ENCODE assay signal across 17 cellular contexts in the genomic region with DNA sequence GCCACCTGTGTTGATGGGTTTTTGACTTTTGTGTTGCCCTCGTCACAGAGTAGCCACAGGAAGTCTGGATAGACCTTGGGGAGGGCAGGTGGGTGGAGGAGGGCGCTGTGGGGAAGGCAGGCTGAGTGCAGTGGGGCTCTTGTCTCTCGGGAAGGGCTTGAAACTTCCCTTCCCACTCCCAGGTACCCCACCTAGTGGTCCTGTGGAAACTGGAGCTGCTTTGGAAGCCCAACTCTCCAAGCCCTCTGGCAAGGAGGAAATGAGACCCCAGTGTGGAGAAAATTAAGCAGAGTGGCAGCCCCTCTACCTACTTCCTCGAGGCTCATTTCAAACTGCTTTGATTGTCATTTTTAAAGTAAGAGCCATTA. TPM values are rescaled to one million over a fixed set of nuclear protein-coding genes. Genes with fewer than 3 reads are reported as not detected.
DNase-seq lines count a peak whose midpoint lies in the region; ATAC-seq, FAIRE-seq and TF ChIP-seq lines count a peak whose summit lies in the region.
"Had no signal": no experiment of that assay in that cellular context is flagged by ENCODE, and none has a peak within 500 bp of the region (broad histone marks: within the 10 kb centered on the region; RNA-seq: fewer than 3 reads in every experiment).

No MANE protein-coding gene starts in this region.

- peaks cover 37% of the 10 kb centered on the region for H3K27me3 Mint-ChIP-seq in Calu3 (ENCODE audit: unreplicated experiment)
- H3K27me3 Mint-ChIP-seq: CD4-positive, alpha-beta T cell had no signal

- H3K4me3 ChIP-seq in HEK293 (ENCODE audit: low read depth, low read length): no peak overlapping the region
- no peak overlapping the region for H3K4me3 ChIP-seq in pancreas
- H3K4me3 ChIP-seq: ovary had no signal

- H3K36me3 Mint-ChIP-seq in Calu3 (ENCODE audit: insufficient read depth, unreplicated experiment): no peaks in the 10 kb centered on the region

- H3K9me3 ChIP-seq in HEK293 (ENCODE audit: control insufficient read depth, insufficient read depth, low read depth, low read length) (no peaks in the 10 kb centered on the region), pancreas (no peaks in the 10 kb centered on the region)
- H3K9me3 ChIP-seq: ovary had no signal

- H3K9me3 Mint-ChIP-seq in Calu3 (ENCODE audit: low read depth, unreplicated experiment): no peaks in the 10 kb centered on the region
- H3K9me3 Mint-ChIP-seq: CD4-positive, alpha-beta T cell had no signal

- ATAC-seq in pancreas: no peak
- ATAC-seq: activated CD8-positive, alpha-beta T cell treated with anti-CD3 and anti-CD28 coated beads, Interleukin-2, amount 10 ng/mL, durations not matched to agents 7 days and 5 days; left lobe of liver had no signal

- no TSS peak for BruUV-seq in Calu3 (replicated peaks; lab: Mats Ljungman, UMichigan)

- H3K4me1 ChIP-seq in HEK293 (ENCODE audit: control insufficient read depth, insufficient read depth, low read length) (no peaks in the 10 kb centered on the region; the same call in 1 of the 2 replicates), pancreas (peaks cover 0 to 7% (median 5%) of the 10 kb centered on the region in 3 donors)

- H3K27ac ChIP-seq in HEK293 (ENCODE audit: extremely low read depth, low read depth, low read length) (no peak overlapping the region), pancreas (no peak overlapping the region)
- H3K27ac ChIP-seq: HL-60, ovary, VCaP had no signal

- no peak for FAIRE-seq in pancreas (lab: Jason Lieb, UNC)
- FAIRE-seq: RCC 7860 had no signal

- H3K36me3 ChIP-seq in HEK293 (ENCODE audit: control insufficient read depth in 2 of 2, insufficient read depth in 1 of 2, low read length in 2 of 2): no peaks in the 10 kb centered on the region
- no peaks in the 10 kb centered on the region for H3K36me3 ChIP-seq in pancreas
- H3K36me3 ChIP-seq: ovary had no signal

- POLR2A ChIA-PET in HEK293 (lab: Yijun Ruan, JAX): no interaction called here

- no peak overlapping the region for H3K4me3 Mint-ChIP-seq in Calu3 (ENCODE audit: low read depth, unreplicated experiment)
- H3K4me3 Mint-ChIP-seq: activated CD8-positive, alpha-beta T cell treated with anti-CD3 and anti-CD28 coated beads, Interleukin-2, amount 10 ng/mL, durations not matched to agents 7 days and 5 days had no signal

- intact Hi-C loops in Calu3 (cut with micrococcal nuclease; ENCODE audit: unreplicated experiment) (no loop called here), pancreas (cut with DNase I) (no loop called here)

- DNase-seq in Calu3 (no peak), iPS-NIHi11 (ENCODE audit: low spot score) (peak; percentile 30), pancreas (no peak), germinal center (ENCODE audit: low spot score) (no peak)
- DNase-seq: activated CD8-positive, alpha-beta T cell treated with anti-CD3 and anti-CD28 coated beads, Interleukin-2, amount 10 ng/mL, durations not matched to agents 7 days and 5 days; CD4-positive, alpha-beta T cell; effector CD4-positive, alpha-beta T cell; Karpas-422; stimulated activated CD4-positive, alpha-beta T cell treated with anti-CD3 and anti-CD28 coated beads, Interleukin-4, amount 100 ng/mL, for 24 hours had no signal

- 45 to 58% methylated on average over 4 of the region's 4 CpGs for whole genome bisulfite sequencing in pancreas, 2 donors

- no peak overlapping the region for H3K27ac Mint-ChIP-seq in Calu3 (ENCODE audit: unreplicated experiment)
- H3K27ac Mint-ChIP-seq: activated CD8-positive, alpha-beta T cell treated with anti-CD3 and anti-CD28 coated beads, Interleukin-2, amount 10 ng/mL, durations not matched to agents 7 days and 5 days; CD4-positive, alpha-beta T cell had no signal

- TF ChIP-seq CTCF in Calu3 (IDR thresholded peaks at IDR 0.05; ENCODE audit: unreplicated experiment) (peak; percentile 37), HEK293 (tag by site-specific recombination; IDR thresholded peaks at IDR 0.05) (0 out of 2 replicates have a peak, but pooled peaks have one; percentile 31), pancreas (IDR thresholded peaks at IDR 0.05) (no peak)

- no peaks in the 10 kb centered on the region for H3K27me3 ChIP-seq in pancreas
- H3K27me3 ChIP-seq: ovary had no signal

- H3K4me1 Mint-ChIP-seq in Calu3 (ENCODE audit: low read depth, unreplicated experiment): no peaks in the 10 kb centered on the region

- CTCF ChIA-PET in Calu3 (lab: Charles Lee) (interaction anchor here (0.6 to 1.3 kb wide), 3 partner anchors 18 to 1222 kb away, joined by 3 to 5 read pairs (median 3); no protein-coding TSS in a partner anchor), HEK293 (lab: Yijun Ruan, JAX) (interaction anchor here (0.6 to 1.3 kb wide), 5 partner anchors 10 to 525 kb away, joined by 3 to 4 read pairs (median 3); no protein-coding TSS in a partner anchor)

TF ChIP-seq in HEK293, 187 proteins besides CTCF, POLR2A, EP300 and RAD21:
- TF ChIP-seq, protein P1, sequence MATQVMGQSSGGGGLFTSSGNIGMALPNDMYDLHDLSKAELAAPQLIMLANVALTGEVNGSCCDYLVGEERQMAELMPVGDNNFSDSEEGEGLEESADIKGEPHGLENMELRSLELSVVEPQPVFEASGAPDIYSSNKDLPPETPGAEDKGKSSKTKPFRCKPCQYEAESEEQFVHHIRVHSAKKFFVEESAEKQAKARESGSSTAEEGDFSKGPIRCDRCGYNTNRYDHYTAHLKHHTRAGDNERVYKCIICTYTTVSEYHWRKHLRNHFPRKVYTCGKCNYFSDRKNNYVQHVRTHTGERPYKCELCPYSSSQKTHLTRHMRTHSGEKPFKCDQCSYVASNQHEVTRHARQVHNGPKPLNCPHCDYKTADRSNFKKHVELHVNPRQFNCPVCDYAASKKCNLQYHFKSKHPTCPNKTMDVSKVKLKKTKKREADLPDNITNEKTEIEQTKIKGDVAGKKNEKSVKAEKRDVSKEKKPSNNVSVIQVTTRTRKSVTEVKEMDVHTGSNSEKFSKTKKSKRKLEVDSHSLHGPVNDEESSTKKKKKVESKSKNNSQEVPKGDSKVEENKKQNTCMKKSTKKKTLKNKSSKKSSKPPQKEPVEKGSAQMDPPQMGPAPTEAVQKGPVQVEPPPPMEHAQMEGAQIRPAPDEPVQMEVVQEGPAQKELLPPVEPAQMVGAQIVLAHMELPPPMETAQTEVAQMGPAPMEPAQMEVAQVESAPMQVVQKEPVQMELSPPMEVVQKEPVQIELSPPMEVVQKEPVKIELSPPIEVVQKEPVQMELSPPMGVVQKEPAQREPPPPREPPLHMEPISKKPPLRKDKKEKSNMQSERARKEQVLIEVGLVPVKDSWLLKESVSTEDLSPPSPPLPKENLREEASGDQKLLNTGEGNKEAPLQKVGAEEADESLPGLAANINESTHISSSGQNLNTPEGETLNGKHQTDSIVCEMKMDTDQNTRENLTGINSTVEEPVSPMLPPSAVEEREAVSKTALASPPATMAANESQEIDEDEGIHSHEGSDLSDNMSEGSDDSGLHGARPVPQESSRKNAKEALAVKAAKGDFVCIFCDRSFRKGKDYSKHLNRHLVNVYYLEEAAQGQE (tag by site-specific recombination; IDR thresholded peaks at IDR 0.05): no peak
- TF ChIP-seq PRDM4 (tag by site-specific recombination; IDR thresholded peaks at IDR 0.05): peak; percentile 71; the same call in 1 of the 2 replicates
- no peak for TF ChIP-seq ZNF23 (tag by site-specific recombination; IDR thresholded peaks at IDR 0.05; ENCODE audit: borderline replicate concordance)
- no peak for TF ChIP-seq ZBTB26 (tag by site-specific recombination; optimal IDR thresholded peaks at IDR 0.05)
- TF ChIP-seq ZBTB20 (tag by site-specific recombination; IDR thresholded peaks at IDR 0.05): no peak
- no peak for TF ChIP-seq ZNF514 (tag by site-specific recombination; IDR thresholded peaks at IDR 0.05)

RNA-seq across cellular contexts. Expression of gene CA5A, which starts 9.2 kb away (rescaled TPM):
- total RNA-seq in Calu3 (2022) (not detected in 2 replicates), pancreas (not detected)
- under 1 TPM; under 0.01 TPM for polyA plus RNA-seq in pancreas
- total RNA-seq: activated CD8-positive, alpha-beta T cell treated with anti-CD3 and anti-CD28 coated beads, Interleukin-2, amount 10 ng/mL, durations not matched to agents 7 days and 5 days; cardiac septum; CD4-positive, alpha-beta T cell; ovary; skeletal muscle tissue had no signal

RNA-seq across cellular contexts. Expression of gene BANP, which starts 24.1 kb away (rescaled TPM):
- total RNA-seq in Calu3 (2022) (47.5 and 49.6 TPM in 2 replicates), pancreas (10 to 100 TPM in 4 of 6 donors, 1 to 10 TPM in 2; 6.1 to 17.6 (median 12.8) TPM)
- polyA plus RNA-seq in pancreas: 10 to 100 TPM; 14.6 to 17.8 TPM

RNA-seq across cellular contexts. Expression of gene SLC7A5, which starts 57.9 kb away (rescaled TPM):
- total RNA-seq in Calu3 (2022) (379 and 501 TPM in 2 replicates), pancreas (10 to 100 TPM in 1 of 6 donors, 1 to 10 TPM in 5; 1.1 to 54.7 (median 3.5) TPM)
- 1 to 10 TPM; 4.2 to 7.7 TPM for polyA plus RNA-seq in pancreas

Comparison
In these comparisons a context has a peak if more than half of its experiments do, and no peak if none do; other contexts are left out.
1. CTCF ChIP-seq: peak in Calu3 (single experiment) and HEK293 (single experiment); none in pancreas (0 of 4).